ENCODE assay signal across 1 cellular context in genomic region chr12:123849517-123849916, GRCh38.
TF ChIP-seq lines count a peak whose summit lies in the region.

No MANE protein-coding gene starts in this region.

TF ChIP-seq in SK-N-SH, 30 proteins besides CTCF, POLR2A, EP300 and RAD21 (continued from another document):
- TF ChIP-seq IRF3 (IDR thresholded peaks at IDR 0.05; ENCODE audit: low read depth, low read length) (no peak), TEAD4 (IDR thresholded peaks at IDR 0.05; ENCODE audit: borderline replicate concordance, insufficient read depth) (no peak), SIN3A (IDR thresholded peaks at IDR 0.05; ENCODE audit: borderline replicate concordance, low read depth, low read length) (no peak), NFIC (IDR thresholded peaks at IDR 0.05; ENCODE audit: borderline replicate concordance) (no peak), ELF1 (IDR thresholded peaks at IDR 0.05) (no peak), GATA2 (CRISPR knock-in tag; IDR thresholded peaks at IDR 0.05) (no peak), RCOR1 (IDR thresholded peaks at IDR 0.05; ENCODE audit: low read length) (no peak), GABPA (IDR thresholded peaks at IDR 0.05; ENCODE audit: low read depth) (no peak), MEF2A (IDR thresholded peaks at IDR 0.05; ENCODE audit: borderline replicate concordance, low read depth) (no peak), USF2 (IDR thresholded peaks at IDR 0.05; ENCODE audit: borderline replicate concordance, low read depth, low read length) (no peak), POLR2AphosphoS5 (IDR thresholded peaks at IDR 0.05; ENCODE audit: low read depth, low read length) (no peak), RXRA (IDR thresholded peaks at IDR 0.05; ENCODE audit: borderline replicate concordance, low read depth) (no peak), TAF1 (IDR thresholded peaks at IDR 0.05; ENCODE audit: borderline replicate concordance, low read depth, low read length) (no peak), REST (IDR thresholded peaks at IDR 0.05; ENCODE audit: low read depth, low read length) (no peak), USF1 (IDR thresholded peaks at IDR 0.05; ENCODE audit: borderline replicate concordance, low read depth) (no peak), YY1 (IDR thresholded peaks at IDR 0.05; ENCODE audit: low read depth) (no peak), ZBTB33 (IDR thresholded peaks at IDR 0.05; ENCODE audit: borderline replicate concordance, low read depth) (no peak)
